In genomic region chr1:179141592-179142244, GRCh38 we compare ENCODE assay signal across 8 cellular contexts. TPM values are rescaled to one million over a fixed set of nuclear protein-coding genes. Genes with fewer than 3 reads are reported as not detected.
DNase-seq lines count a peak whose midpoint lies in the region; TF ChIP-seq lines count a peak whose summit lies in the region.

No MANE protein-coding gene starts in this region.

- H3K4me2 ChIP-seq in mesenchymal stem cell (ENCODE audit: low read length, poor library complexity, severe bottlenecking), result no peak overlapping the region

- WGBS in mesenchymal stem cell, result 13% methylated on average over 3 of the region's 4 CpGs

- DNase-seq in BJ (ENCODE audit: low read depth), result no peak
- peak; percentile 33 for DNase-seq in KBM-7
- DNase-seq in amniotic stem cell (lab: John Stamatoyannopoulos, UW), result peak; percentile 44
- DNase-seq in mesenchymal stem cell, result peak; percentile 86
- DNase-seq in vagina (ENCODE audit: extremely low spot score in 2 of 2), result no peak
- no peak for DNase-seq in NCI-H446 treated with DMSO at 0.1 percent for 48 hours (lab: John Stamatoyannopoulos, UW)
- DNase-seq in NK-92 (lab: John Stamatoyannopoulos, UW; ENCODE audit: unreplicated experiment), result no peak
- DNase-seq in SKM-1 treated with dmso at 0.1 percent for 144 hours (lab: John Stamatoyannopoulos, UW; ENCODE audit: unreplicated experiment), result no peak

- no peak overlapping the region for H2AK5ac ChIP-seq in mesenchymal stem cell (ENCODE audit: low read length, severe bottlenecking)

- no peak for TF ChIP-seq POLR2A in vagina (IDR thresholded peaks at IDR 0.05)

- no peaks in the 10 kb centered on the region for H3K27me3 ChIP-seq in BJ (ENCODE audit: control insufficient read depth, insufficient read depth, low read length)
- no peaks in the 10 kb centered on the region for H3K27me3 ChIP-seq in mesenchymal stem cell (ENCODE audit: control insufficient read depth in 1 of 2, insufficient read depth in 1 of 2, low read length in 2 of 2)
- H3K27me3 ChIP-seq in vagina, result no peaks in the 10 kb centered on the region

- H4K91ac ChIP-seq in mesenchymal stem cell (ENCODE audit: low read length), result no peak overlapping the region

- H2BK5ac ChIP-seq in mesenchymal stem cell (ENCODE audit: low read depth, low read length, poor library complexity, severe bottlenecking), result no peak overlapping the region

- no peak overlapping the region for H3K18ac ChIP-seq in mesenchymal stem cell (ENCODE audit: low read depth in 1 of 2, low read length in 2 of 2)

- no peak overlapping the region for H3K14ac ChIP-seq in mesenchymal stem cell (ENCODE audit: low read length in 2 of 2)

- H3K4me3 ChIP-seq in BJ (ENCODE audit: low read depth, low read length), result peak overlapping the region; percentile 69
- H3K4me3 ChIP-seq in mesenchymal stem cell (ENCODE audit: insufficient read depth in 1 of 2, low read depth in 1 of 2, low read length in 2 of 2), result peak overlapping the region in 1 of 2 experiments; percentile 92
- H3K4me3 ChIP-seq in vagina, result peak overlapping the region in 1 of 2 donors; percentile 37

- H3K4me1 ChIP-seq in mesenchymal stem cell (ENCODE audit: control insufficient read depth, insufficient read depth, low read depth, low read length), result peaks cover 12% of the 10 kb centered on the region
- peaks cover 63% of the 10 kb centered on the region for H3K4me1 ChIP-seq in vagina

- no peak overlapping the region for H2BK15ac ChIP-seq in mesenchymal stem cell (ENCODE audit: low read depth, poor library complexity, severe bottlenecking)

- POLR2A ChIA-PET in BJ (lab: Charles Lee), result interaction anchor here (0.7 kb wide), 1 partner anchor 63 kb away, joined by 5 read pairs; no protein-coding TSS in a partner anchor

- peaks cover 4% of the 10 kb centered on the region for H3K79me1 ChIP-seq in mesenchymal stem cell (replicated peaks; ENCODE audit: low read length, poor library complexity, severe bottlenecking)

- intact Hi-C loops in vagina (cut with DNase I), result no loop called here

- CTCF ChIA-PET in BJ (lab: Yijun Ruan, JAX), result interaction anchor here (0.6 to 1.1 kb wide), 4 partner anchors 21 to 38 kb away, joined by 3 read pairs; no protein-coding TSS in a partner anchor

- H4K8ac ChIP-seq in mesenchymal stem cell (ENCODE audit: low read length), result no peak overlapping the region

- no peak overlapping the region for H2BK12ac ChIP-seq in mesenchymal stem cell (ENCODE audit: low read length in 2 of 2)

- H3K36me3 ChIP-seq in BJ (ENCODE audit: control insufficient read depth, insufficient read depth, low read length) (no peaks in the 10 kb centered on the region; the same call in 1 of the 2 replicates), mesenchymal stem cell (ENCODE audit: control insufficient read depth in 1 of 2, insufficient read depth in 2 of 2, low read depth in 1 of 2, low read length in 2 of 2) (peaks cover 12 to 32% of the 10 kb centered on the region in 2 experiments), vagina (no peaks in the 10 kb centered on the region)

- H3K27ac ChIP-seq in mesenchymal stem cell (ENCODE audit: low read length, poor library complexity, severe bottlenecking) (peak overlapping the region; percentile 76), vagina (peak overlapping the region; percentile 85)

- H2BK120ac ChIP-seq in mesenchymal stem cell (ENCODE audit: low read depth, low read length), result no peak overlapping the region

- H3K9ac ChIP-seq in mesenchymal stem cell (ENCODE audit: low read length), result peak overlapping the region; percentile 99

- TF ChIP-seq CTCF in BJ (IDR thresholded peaks at IDR 0.05; ENCODE audit: insufficient read depth, low read depth, low read length), result no peak
- no peak for TF ChIP-seq CTCF in vagina (IDR thresholded peaks at IDR 0.05)

- no peak overlapping the region for H3K23ac ChIP-seq in mesenchymal stem cell (ENCODE audit: low read length in 2 of 2)

- in situ Hi-C loops in KBM-7 (cut with MboI; ENCODE audit: low pct_unique_long_range_greater_than_20kb, low sequenced_read_pairs), result no loop called here

- no peaks in the 10 kb centered on the region for H3K9me3 ChIP-seq in mesenchymal stem cell (ENCODE audit: control insufficient read depth, low read length)
- no peaks in the 10 kb centered on the region for H3K9me3 ChIP-seq in vagina

- no peak overlapping the region for H2AFZ ChIP-seq in mesenchymal stem cell (ENCODE audit: low read depth, low read length)

- no peak overlapping the region for H3K4ac ChIP-seq in mesenchymal stem cell (ENCODE audit: low read depth in 1 of 2, low read length in 2 of 2)

RNA-seq across cellular contexts. Expression of gene TOR3A, which starts 59.8 kb away (rescaled TPM):
- polyA plus RNA-seq in BJ (2011; rRNA removed), result 25.7 and 30.8 TPM in 2 replicates
- polyA minus RNA-seq in BJ (2011; rRNA and poly(A)+ RNA removed), result 28.5 and 37.1 TPM in 2 replicates
- 15.8 TPM for polyA plus RNA-seq in mesenchymal stem cell (2013, experiment 1 of 2)
- polyA plus RNA-seq in mesenchymal stem cell (2013, experiment 2 of 2), result 15.6 TPM
- 20.4 TPM for total RNA-seq in vagina

Comparison
In these comparisons a context has a peak if more than half of its experiments do, and no peak if none do; other contexts are left out.
1. DNase-seq: peak in KBM-7 (single experiment), amniotic stem cell (single experiment) and mesenchymal stem cell (single experiment); none in BJ (single experiment), vagina (0 of 2), NCI-H446 treated with DMSO at 0.1 percent for 48 hours (single experiment), NK-92 (single experiment) and SKM-1 treated with dmso at 0.1 percent for 144 hours (single experiment).